Comparison of ENCODE assay signal across 28 cellular contexts in genomic region chr12:53964315-53964713, GRCh38. TPM values are rescaled to one million over a fixed set of nuclear protein-coding genes. Genes with fewer than 3 reads are reported as not detected.
DNase-seq lines count a peak whose midpoint lies in the region; ATAC-seq, FAIRE-seq and TF ChIP-seq lines count a peak whose summit lies in the region.
"Had no signal": no experiment of that assay in that cellular context is flagged by ENCODE, and none has a peak within 500 bp of the region (broad histone marks: within the 10 kb centered on the region; RNA-seq: fewer than 3 reads in every experiment).

No MANE protein-coding gene starts in this region.

- peaks cover 52% of the 10 kb centered on the region for H3K4me1 Mint-ChIP-seq in stimulated activated naive CD8-positive, alpha-beta T cell treated with anti-CD3 and anti-CD28 coated beads, Interleukin-15, amount 100 ng/mL, for 72 hours
- peaks cover 21 to 45% (median 40%) of the 10 kb centered on the region in 4 donors for H3K4me1 Mint-ChIP-seq in naive thymus-derived CD8-positive, alpha-beta T cell

- peaks cover 100% of the 10 kb centered on the region for H3K27me3 Mint-ChIP-seq in stimulated activated naive CD8-positive, alpha-beta T cell treated with anti-CD3 and anti-CD28 coated beads, Interleukin-15, amount 100 ng/mL, for 72 hours
- peaks cover 70 to 94% (median 83%) of the 10 kb centered on the region in 5 donors for H3K27me3 Mint-ChIP-seq in naive thymus-derived CD8-positive, alpha-beta T cell

- no peak for TF ChIP-seq CTCF in Panc1 (IDR thresholded peaks at IDR 0.05)

- peaks cover 4% of the 10 kb centered on the region; the same call in 1 of the 2 replicates for H3K36me3 ChIP-seq in Panc1 (ENCODE audit: control insufficient read depth, insufficient read depth, low read length)
- H3K36me3 ChIP-seq: right lobe of liver, suprapubic skin had no signal

- H3K9me3 ChIP-seq in Panc1 (ENCODE audit: control insufficient read depth, insufficient read depth, low read depth, low read length): no peaks in the 10 kb centered on the region
- H3K9me3 ChIP-seq: right lobe of liver, suprapubic skin had no signal

- no peak overlapping the region for H3K4me3 ChIP-seq in Panc1 (ENCODE audit: low read depth in 2 of 2, low read length in 2 of 2)
- H3K4me3 ChIP-seq: right lobe of liver, suprapubic skin had no signal

- no peak for ATAC-seq in stimulated activated naive CD8-positive, alpha-beta T cell treated with anti-CD3 and anti-CD28 coated beads, Interleukin-15, amount 100 ng/mL, for 72 hours
- no peak for ATAC-seq in stimulated activated naive CD8-positive, alpha-beta T cell treated with anti-CD3 and anti-CD28 coated beads, Interleukin-15, Interleukin-2, amounts not matched to agents 100 U/mL and 50 U/mL, for 24 hours
- ATAC-seq in Panc1 (no peak), GM21447 (IDR thresholded peaks at IDR 0.05; ENCODE audit: unreplicated experiment) (no peak), HG03097 (IDR thresholded peaks at IDR 0.05; ENCODE audit: low FRiP score, unreplicated experiment) (no peak)
- no peak for ATAC-seq in naive thymus-derived CD8-positive, alpha-beta T cell
- ATAC-seq: CD8-positive, alpha-beta T cell; left colon; right lobe of liver had no signal

- no peak for DNase-seq in stimulated activated naive CD8-positive, alpha-beta T cell treated with anti-CD3 and anti-CD28 coated beads, Interleukin-15, amount 100 ng/mL, for 72 hours
- DNase-seq in stimulated activated naive CD8-positive, alpha-beta T cell treated with anti-CD3 and anti-CD28 coated beads, Interleukin-15, Interleukin-2, amounts not matched to agents 100 U/mL and 50 U/mL, for 24 hours: no peak
- no peak for DNase-seq in Panc1 (ENCODE audit: low read depth, low spot score)
- DNase-seq in naive thymus-derived CD8-positive, alpha-beta T cell: no peak
- no peak for DNase-seq in urothelium cell line (ENCODE audit: low spot score)
- no peak for DNase-seq in activated effector memory CD4-positive, alpha-beta T cell treated with Interleukin-2 at 50 U/mL for 16 hours
- DNase-seq: activated CD4-positive, alpha-beta T cell treated with anti-CD3 and anti-CD28 coated beads, Interleukin-2, amount 50 U/mL, for 1 hour; amygdala; CD8-positive, alpha-beta T cell; dermis blood vessel endothelial cell; DMS153; glutamatergic neuron; HCEC 1CT; left colon; mesendoderm; NCI-H1694 treated with DMSO at 0.1 percent for 48 hours; NCI-H526 treated with DMSO at 0.1 percent for 48 hours; right lobe of liver; SHP77 had no signal

- CTCF ChIA-PET in Panc1 (lab: Charles Lee): no interaction called here

- peak overlapping the region; percentile 100 for H3K27ac ChIP-seq in Panc1 (ENCODE audit: low read length)
- H3K27ac ChIP-seq: parathyroid adenoma, right lobe of liver, suprapubic skin had no signal

- no peaks in the 10 kb centered on the region for H3K27me3 ChIP-seq in Panc1 (ENCODE audit: control insufficient read depth, insufficient read depth, low read length)

- no TSS peak for BruUV-seq in Panc1 (replicated peaks; lab: Mats Ljungman, UMichigan)

- peak overlapping the region; percentile 9 to 53 for H3K4me3 Mint-ChIP-seq in stimulated activated naive CD8-positive, alpha-beta T cell treated with anti-CD3 and anti-CD28 coated beads, Interleukin-15, amount 100 ng/mL, for 72 hours
- peak overlapping the region in 7 of 10 donors; percentile 2 to 67 (median 46) for H3K4me3 Mint-ChIP-seq in naive thymus-derived CD8-positive, alpha-beta T cell
- H3K4me3 Mint-ChIP-seq: nephron progenitor cell had no signal

- intact Hi-C loops in Panc1 (cut with micrococcal nuclease; ENCODE audit: unreplicated experiment): no loop called here

- peaks cover 71% of the 10 kb centered on the region for H3K4me1 ChIP-seq in Panc1 (ENCODE audit: control insufficient read depth, insufficient read depth, low read length)
- H3K4me1 ChIP-seq: parathyroid adenoma, right lobe of liver had no signal

- in situ Hi-C loops in Panc1 (cut with HindIII; ENCODE audit: low pct_unique_long_range_greater_than_20kb, low sequenced_read_pairs): no loop called here

- POLR2A ChIA-PET in Panc1 (lab: Charles Lee): interaction anchor here (0.5 to 0.6 kb wide), 2 partner anchors 21 to 26 kb away, joined by 3 to 7 read pairs; partner anchors contain the start of gene HOXC10
- POLR2A ChIA-PET in naive thymus-derived CD8-positive, alpha-beta T cell (lab: Charles Lee): interaction anchor here (0.8 kb wide), 1 partner anchor 12 kb away, joined by 3 read pairs; no protein-coding TSS in a partner anchor

- peaks cover 3 to 18% (median 11%) of the 10 kb centered on the region in 3 donors for H3K36me3 Mint-ChIP-seq in naive thymus-derived CD8-positive, alpha-beta T cell
- H3K36me3 Mint-ChIP-seq: CD8-positive, alpha-beta T cell had no signal

- no peak overlapping the region for H3K27ac Mint-ChIP-seq in stimulated activated naive CD8-positive, alpha-beta T cell treated with anti-CD3 and anti-CD28 coated beads, Interleukin-15, amount 100 ng/mL, for 72 hours
- H3K27ac Mint-ChIP-seq in naive thymus-derived CD8-positive, alpha-beta T cell: peak overlapping the region in 1 of 10 donors; percentile 23
- H3K27ac Mint-ChIP-seq: CD8-positive, alpha-beta T cell; nephron progenitor cell had no signal

- H3K9me3 Mint-ChIP-seq in stimulated activated naive CD8-positive, alpha-beta T cell treated with anti-CD3 and anti-CD28 coated beads, Interleukin-15, amount 100 ng/mL, for 72 hours: no peaks in the 10 kb centered on the region
- peaks cover 0 to 5% (median 0%) of the 10 kb centered on the region in 9 donors for H3K9me3 Mint-ChIP-seq in naive thymus-derived CD8-positive, alpha-beta T cell
- H3K9me3 Mint-ChIP-seq: CD8-positive, alpha-beta T cell; nephron progenitor cell had no signal

- FAIRE-seq in urothelium cell line (lab: Jason Lieb, UNC): peak; percentile 23
- FAIRE-seq: bronchial epithelial cell had no signal

RNA-seq across cellular contexts. Expression of gene HOXC11, which starts 8.6 kb away (rescaled TPM):
- 17.0 TPM for total RNA-seq in Panc1 (2021; ENCODE audit: unreplicated experiment)
- polyA plus RNA-seq in Panc1 (2012; ENCODE audit: insufficient read length): 19.6 TPM
- total RNA-seq in naive thymus-derived CD8-positive, alpha-beta T cell: not detected
- not detected for polyA plus RNA-seq in naive thymus-derived CD8-positive, alpha-beta T cell
- total RNA-seq: bronchial epithelial cell; CD8-positive, alpha-beta T cell; dermis blood vessel endothelial cell; fibroblast of lung; left colon; right lobe of liver; T-helper 1 cell treated with Interleukin-12 subunit alpha and Interleukin-12 subunit beta and Interleukin-4 antibody, amounts not matched to agents 30 ng/mL and 1 ng/mL, for 36 hours had no signal
- polyA plus RNA-seq: fibroblast of lung had no signal

RNA-seq across cellular contexts. Expression of gene HOXC12, which starts 9.6 kb away (rescaled TPM):
- total RNA-seq in Panc1 (2021; ENCODE audit: unreplicated experiment): 5.1 TPM
- polyA plus RNA-seq in Panc1 (2012; ENCODE audit: insufficient read length): 15.1 TPM
- total RNA-seq in naive thymus-derived CD8-positive, alpha-beta T cell: not detected
- polyA plus RNA-seq in naive thymus-derived CD8-positive, alpha-beta T cell: not detected
- total RNA-seq: bronchial epithelial cell; CD8-positive, alpha-beta T cell; dermis blood vessel endothelial cell; fibroblast of lung; left colon; OCI-LY7; right lobe of liver; T-helper 1 cell treated with Interleukin-12 subunit alpha and Interleukin-12 subunit beta and Interleukin-4 antibody, amounts not matched to agents 30 ng/mL and 1 ng/mL, for 36 hours had no signal
- polyA plus RNA-seq: fibroblast of lung had no signal

RNA-seq across cellular contexts. Expression of gene HOTAIR, which starts 10.4 kb away (rescaled TPM):
- total RNA-seq in Panc1 (2021; ENCODE audit: unreplicated experiment): 31.7 TPM
- polyA plus RNA-seq in Panc1 (2012; ENCODE audit: insufficient read length): 25.6 TPM
- not detected for total RNA-seq in naive thymus-derived CD8-positive, alpha-beta T cell
- polyA plus RNA-seq in naive thymus-derived CD8-positive, alpha-beta T cell: not detected
- total RNA-seq: bronchial epithelial cell; CD8-positive, alpha-beta T cell; dermis blood vessel endothelial cell; fibroblast of lung; left colon; right lobe of liver; T-helper 1 cell treated with Interleukin-12 subunit alpha and Interleukin-12 subunit beta and Interleukin-4 antibody, amounts not matched to agents 30 ng/mL and 1 ng/mL, for 36 hours had no signal
- polyA plus RNA-seq: fibroblast of lung had no signal

RNA-seq across cellular contexts. Expression of gene HOXC10, which starts 20.6 kb away (rescaled TPM):
- 154 TPM for total RNA-seq in Panc1 (2021; ENCODE audit: unreplicated experiment)
- polyA plus RNA-seq in Panc1 (2012; ENCODE audit: insufficient read length): 178 TPM
- total RNA-seq in naive thymus-derived CD8-positive, alpha-beta T cell: not detected
- polyA plus RNA-seq in naive thymus-derived CD8-positive, alpha-beta T cell: not detected
- total RNA-seq: bronchial epithelial cell; CD8-positive, alpha-beta T cell; fibroblast of lung; left colon; right lobe of liver; T-helper 1 cell treated with Interleukin-12 subunit alpha and Interleukin-12 subunit beta and Interleukin-4 antibody, amounts not matched to agents 30 ng/mL and 1 ng/mL, for 36 hours had no signal

RNA-seq across cellular contexts. Expression of gene HOXC13, which starts 25.7 kb away (rescaled TPM):
- total RNA-seq in Panc1 (2021; ENCODE audit: unreplicated experiment): 93.5 TPM
- polyA plus RNA-seq in Panc1 (2012; ENCODE audit: insufficient read length): 125 TPM
- not detected for total RNA-seq in naive thymus-derived CD8-positive, alpha-beta T cell
- polyA plus RNA-seq in naive thymus-derived CD8-positive, alpha-beta T cell: not detected
- total RNA-seq: bronchial epithelial cell; CD8-positive, alpha-beta T cell; dermis blood vessel endothelial cell; fibroblast of lung; left colon; right lobe of liver; T-helper 1 cell treated with Interleukin-12 subunit alpha and Interleukin-12 subunit beta and Interleukin-4 antibody, amounts not matched to agents 30 ng/mL and 1 ng/mL, for 36 hours had no signal
- polyA plus RNA-seq: fibroblast of lung had no signal

Comparison
In these comparisons a context has a peak if more than half of its experiments do, and no peak if none do; other contexts are left out.
1. RNA of gene HOXC11, which starts 8.6 kb away (total RNA-seq): 17.0 TPM in Panc1 (single experiment); not detected in naive thymus-derived CD8-positive, alpha-beta T cell; every median in the first group is over 10 times any median in the second.
2. RNA of gene HOTAIR, which starts 10.4 kb away (total RNA-seq): 31.7 TPM in Panc1 (single experiment); not detected in naive thymus-derived CD8-positive, alpha-beta T cell; every median in the first group is over 10 times any median in the second.